Comparison of ENCODE assay signal across 8 cellular contexts in genomic region chr5:79611046-79611829, GRCh38. TPM values are rescaled to one million over a fixed set of nuclear protein-coding genes. Genes with fewer than 3 reads are reported as not detected.
DNase-seq lines count a peak whose midpoint lies in the region; ATAC-seq and TF ChIP-seq lines count a peak whose summit lies in the region.

No MANE protein-coding gene starts in this region.

- H3K9ac ChIP-seq in liver (ENCODE audit: low read depth in 1 of 2, low read length in 2 of 2), result no peak overlapping the region

- no peak for TF ChIP-seq RAD21 in liver (IDR thresholded peaks at IDR 0.05)

- H3K9me3 Mint-ChIP-seq in activated CD4-positive, alpha-beta T cell treated with anti-CD3 and anti-CD28 coated beads, Interleukin-2, amount 10 ng/mL, durations not matched to agents 24 days and 14 days, result no peaks in the 10 kb centered on the region

- 68% methylated on average over 14 of the region's 14 CpGs for WGBS in liver

- H3K27me3 ChIP-seq in liver (ENCODE audit: control insufficient read depth in 4 of 4, insufficient read depth in 4 of 4, low read length in 3 of 4) (no peaks in the 10 kb centered on the region), thoracic aorta (replicated peaks; ENCODE audit: insufficient read depth) (no peaks in the 10 kb centered on the region)

- H3K4me3 Mint-ChIP-seq in activated CD4-positive, alpha-beta T cell treated with anti-CD3 and anti-CD28 coated beads, Interleukin-2, amount 10 ng/mL, durations not matched to agents 24 days and 14 days, result peak overlapping the region; percentile 94

- H3K9me3 ChIP-seq in liver (ENCODE audit: control insufficient read depth in 4 of 4, low read length in 3 of 4) (peaks cover 0 to 7% (median 2%) of the 10 kb centered on the region in 4 donors), thoracic aorta (no peaks in the 10 kb centered on the region)

- peak overlapping the region; percentile 96 for H3K4me3 ChIP-seq in astrocyte of the cerebellum (ENCODE audit: low read depth, low read length)
- H3K4me3 ChIP-seq in liver (ENCODE audit: low read depth in 1 of 3, low read length in 3 of 3), result peak overlapping the region; percentile 58 to 94 (median 64)
- H3K4me3 ChIP-seq in thoracic aorta, result peak overlapping the region; percentile 99

- H3K36me3 ChIP-seq in liver (ENCODE audit: control insufficient read depth in 4 of 4, insufficient read depth in 3 of 4, low read depth in 1 of 4, low read length in 3 of 4) (no peaks in the 10 kb centered on the region), thoracic aorta (no peaks in the 10 kb centered on the region)

- ATAC-seq in thoracic aorta (ENCODE audit: insufficient number of reproducible peaks, low FRiP score, low read depth) (no peak), HG02588 (IDR thresholded peaks at IDR 0.05; ENCODE audit: unreplicated experiment) (no peak)

- no peak for DNase-seq in activated CD4-positive, alpha-beta T cell treated with anti-CD3 and anti-CD28 coated beads, Interleukin-2, amount 10 ng/mL, durations not matched to agents 24 days and 14 days
- DNase-seq in activated CD4-positive, alpha-beta T cell treated with anti-CD3 and anti-CD28 coated beads, Interleukin-2, amount 50 U/mL, for 48 hours, result no peak
- no peak for DNase-seq in astrocyte of the cerebellum (ENCODE audit: low read depth)
- DNase-seq in thoracic aorta (ENCODE audit: low spot score), result no peak
- no peak for DNase-seq in cerebellar cortex (ENCODE audit: low spot score)
- no peak for DNase-seq in NOMO-1 treated with DMSO at 0.1 percent for 48 hours (lab: John Stamatoyannopoulos, UW; ENCODE audit: unreplicated experiment)

- intact Hi-C loops in activated CD4-positive, alpha-beta T cell treated with anti-CD3 and anti-CD28 coated beads, Interleukin-2, amount 10 ng/mL, durations not matched to agents 24 days and 14 days (cut with micrococcal nuclease), result loop anchor here (5.0 to 10.0 kb wide), 3 partner anchors 236 to 474 kb away; partner anchors contain the start of gene JMY

- H3K27me3 Mint-ChIP-seq in activated CD4-positive, alpha-beta T cell treated with anti-CD3 and anti-CD28 coated beads, Interleukin-2, amount 10 ng/mL, durations not matched to agents 24 days and 14 days, result no peaks in the 10 kb centered on the region

- in situ Hi-C loops in astrocyte of the cerebellum (cut with HindIII; ENCODE audit: low sequenced_read_pairs), result no loop called here

- no peak for TF ChIP-seq CTCF in astrocyte of the cerebellum (IDR thresholded peaks at IDR 0.05; ENCODE audit: low read depth, low read length, missing control alignments)
- TF ChIP-seq CTCF in liver (IDR thresholded peaks at IDR 0.05; ENCODE audit: low read depth, low read length, missing input control), result no peak
- TF ChIP-seq CTCF in thoracic aorta (IDR thresholded peaks at IDR 0.05), result no peak

- H3K4me1 Mint-ChIP-seq in activated CD4-positive, alpha-beta T cell treated with anti-CD3 and anti-CD28 coated beads, Interleukin-2, amount 10 ng/mL, durations not matched to agents 24 days and 14 days, result peaks cover 27% of the 10 kb centered on the region

- H3K27ac Mint-ChIP-seq in activated CD4-positive, alpha-beta T cell treated with anti-CD3 and anti-CD28 coated beads, Interleukin-2, amount 10 ng/mL, durations not matched to agents 24 days and 14 days, result peak overlapping the region; percentile 97

- peak overlapping the region in 1 of 2 donors; percentile 86 for H3K27ac ChIP-seq in liver (ENCODE audit: low read depth in 1 of 2, low read length in 2 of 2)
- H3K27ac ChIP-seq in thoracic aorta, result peak overlapping the region; percentile 83 to 89

- H3K4me1 ChIP-seq in liver (ENCODE audit: control insufficient read depth in 4 of 4, insufficient read depth in 4 of 4, low read length in 3 of 4) (peaks cover 5 to 19% (median 8%) of the 10 kb centered on the region in 4 donors), thoracic aorta (ENCODE audit: control insufficient read depth in 1 of 2, low read depth in 2 of 2) (peaks cover 17 to 24% of the 10 kb centered on the region in 2 donors)

- H3K36me3 Mint-ChIP-seq in activated CD4-positive, alpha-beta T cell treated with anti-CD3 and anti-CD28 coated beads, Interleukin-2, amount 10 ng/mL, durations not matched to agents 24 days and 14 days (ENCODE audit: low read depth), result peaks cover 25% of the 10 kb centered on the region

TF ChIP-seq in liver, 16 proteins besides CTCF, POLR2A, EP300 and RAD21:
- no peak for TF ChIP-seq FOXA2 (IDR thresholded peaks at IDR 0.05)
- TF ChIP-seq HNF4A (conservative IDR thresholded peaks at IDR 0.05), result no peak

RNA-seq across cellular contexts. Expression of gene TENT2, which starts 1.0 kb away (rescaled TPM):
- 93.4 and 93.7 TPM in 2 replicates for total RNA-seq in activated CD4-positive, alpha-beta T cell treated with anti-CD3 and anti-CD28 coated beads, Interleukin-2, amount 10 ng/mL, durations not matched to agents 24 days and 14 days
- total RNA-seq in liver (10 to 100 TPM; 31.0 to 32.3 TPM), thoracic aorta (10 to 100 TPM; 63.5 to 68.7 TPM)
- 10 to 100 TPM in 1 of 2 donors, 1 to 10 TPM in 1; 8.8 to 15.2 TPM for polyA plus RNA-seq in liver
